ENCODE assay signal across 23 cellular contexts in genomic region chr4:74097161-74097560, GRCh38. TPM values are rescaled to one million over a fixed set of nuclear protein-coding genes. Genes with fewer than 3 reads are reported as not detected.
DNase-seq lines count a peak whose midpoint lies in the region; ATAC-seq, FAIRE-seq and TF ChIP-seq lines count a peak whose summit lies in the region.
"Had no signal": no experiment of that assay in that cellular context is flagged by ENCODE, and none has a peak within 500 bp of the region (broad histone marks: within the 10 kb centered on the region; RNA-seq: fewer than 3 reads in every experiment).

No MANE protein-coding gene starts in this region.

- WGBS in body of pancreas, 2 donors = 73 to 82% methylated on average over 2 of the region's 2 CpGs

- H3K9ac ChIP-seq in keratinocyte (ENCODE audit: control insufficient read depth, extremely low read depth, insufficient read depth, low read length) (no peak overlapping the region), skeletal muscle satellite cell (ENCODE audit: low read depth, low read length) (peak overlapping the region; percentile 93)
- H3K9ac ChIP-seq: BLaER1 had no signal

- peak overlapping the region; percentile 50 for H3K4me2 ChIP-seq in keratinocyte (ENCODE audit: control insufficient read depth, extremely low read depth, insufficient read depth, low read depth, low read length)
- peak overlapping the region; percentile 94 for H3K4me2 ChIP-seq in skeletal muscle satellite cell (ENCODE audit: low read length)
- H3K4me2 ChIP-seq: BLaER1 had no signal

- DNase-seq in Calu3 (no peak), cardiac fibroblast (ENCODE audit: low read depth in 2 of 2) (peak; percentile 34 to 56), keratinocyte (ENCODE audit: low read depth, low spot score) (no peak), body of pancreas (no peak)
- DNase-seq in effector CD8-positive, alpha-beta T cell (lab: John Stamatoyannopoulos, UW) = no peak
- DNase-seq: activated CD4-positive, alpha-beta memory T cell treated with anti-CD3 and anti-CD28 coated beads for 36 hours; activated CD4-positive, CD25-positive, alpha-beta regulatory T cell; H7; kidney; NCI-H2029 treated with DMSO at 0.1 percent for 48 hours; NCI-H226; NCI-H748 treated with DMSO at 0.1 percent for 48 hours; stimulated activated naive CD8-positive, alpha-beta T cell treated with anti-CD3 and anti-CD28 coated beads, Interleukin-15, amount 100 ng/mL, for 72 hours; T-cell; tibial artery had no signal

- H2AFZ ChIP-seq in keratinocyte (ENCODE audit: control insufficient read depth, low read length) = no peak overlapping the region

- peak overlapping the region; percentile 98 for H3K27ac Mint-ChIP-seq in Calu3 (ENCODE audit: unreplicated experiment)
- H3K27ac Mint-ChIP-seq: activated CD4-positive, alpha-beta memory T cell treated with anti-CD3 and anti-CD28 coated beads for 36 hours; activated naive CD4-positive, alpha-beta T cell treated with anti-CD3 and anti-CD28 coated beads, Interleukin-2, amount 50 U/mL, for 24 hours; activated T-helper 17 cell treated with anti-CD3 and anti-CD28 coated beads, Interleukin-2, amount 50 U/mL, for 72 hours; memory B cell; stimulated activated naive CD8-positive, alpha-beta T cell treated with anti-CD3 and anti-CD28 coated beads, Interleukin-15, amount 100 ng/mL, for 72 hours; T-cell had no signal

- H3K36me3 Mint-ChIP-seq in Calu3 (ENCODE audit: insufficient read depth, unreplicated experiment) = peaks cover 41% of the 10 kb centered on the region
- H3K36me3 Mint-ChIP-seq: activated CD4-positive, alpha-beta memory T cell treated with anti-CD3 and anti-CD28 coated beads for 36 hours; activated naive CD4-positive, alpha-beta T cell treated with anti-CD3 and anti-CD28 coated beads, Interleukin-2, amount 50 U/mL, for 24 hours; memory B cell; T-cell had no signal

- no peak for TF ChIP-seq POLR2A in body of pancreas (IDR thresholded peaks at IDR 0.05)

- H3K9me3 ChIP-seq in keratinocyte (ENCODE audit: control insufficient read depth, low read depth, low read length) = no peaks in the 10 kb centered on the region
- no peaks in the 10 kb centered on the region for H3K9me3 ChIP-seq in skeletal muscle satellite cell (replicated peaks; ENCODE audit: low read length)
- no peaks in the 10 kb centered on the region for H3K9me3 ChIP-seq in body of pancreas
- H3K9me3 ChIP-seq: tibial artery had no signal

- H3K4me3 Mint-ChIP-seq in Calu3 (ENCODE audit: low read depth, unreplicated experiment) = peak overlapping the region; percentile 79
- H3K4me3 Mint-ChIP-seq: activated CD4-positive, alpha-beta memory T cell treated with anti-CD3 and anti-CD28 coated beads for 36 hours; activated naive CD4-positive, alpha-beta T cell treated with anti-CD3 and anti-CD28 coated beads, Interleukin-2, amount 50 U/mL, for 24 hours; activated T-helper 17 cell treated with anti-CD3 and anti-CD28 coated beads, Interleukin-2, amount 50 U/mL, for 72 hours; memory B cell; stimulated activated naive CD8-positive, alpha-beta T cell treated with anti-CD3 and anti-CD28 coated beads, Interleukin-15, amount 100 ng/mL, for 72 hours; T-cell had no signal

- ATAC-seq in body of pancreas = no peak
- ATAC-seq in HG02938 (IDR thresholded peaks at IDR 0.05; ENCODE audit: unreplicated experiment) = no peak
- ATAC-seq: activated T-helper 17 cell treated with anti-CD3 and anti-CD28 coated beads, Interleukin-2, amount 50 U/mL, for 72 hours; stimulated activated naive CD8-positive, alpha-beta T cell treated with anti-CD3 and anti-CD28 coated beads, Interleukin-15, amount 100 ng/mL, for 72 hours; T-cell had no signal

- no peaks in the 10 kb centered on the region for H4K20me1 ChIP-seq in keratinocyte (ENCODE audit: control insufficient read depth, extremely low read depth, insufficient read depth, low read length)
- H4K20me1 ChIP-seq: BLaER1 had no signal

- H3K4me3 ChIP-seq in cardiac fibroblast (replicated peaks in 1 of 2; ENCODE audit: low read depth in 2 of 2, low read length in 2 of 2) (peak overlapping the region; percentile 14 to 70), keratinocyte (ENCODE audit: control insufficient read depth in 2 of 3, extremely low read depth in 1 of 3, insufficient read depth in 2 of 3, low read depth in 1 of 3, low read length in 3 of 3) (no peak overlapping the region), skeletal muscle satellite cell (ENCODE audit: low read length) (peak overlapping the region; percentile 54), body of pancreas (no peak overlapping the region)
- H3K4me3 ChIP-seq: BLaER1, cardiac muscle cell had no signal

- H3K4me1 Mint-ChIP-seq in Calu3 (ENCODE audit: low read depth, unreplicated experiment) = peaks cover 35% of the 10 kb centered on the region
- H3K4me1 Mint-ChIP-seq: activated T-helper 17 cell treated with anti-CD3 and anti-CD28 coated beads, Interleukin-2, amount 50 U/mL, for 72 hours had no signal

- no peak for TF ChIP-seq CTCF in Calu3 (IDR thresholded peaks at IDR 0.05; ENCODE audit: unreplicated experiment)
- TF ChIP-seq CTCF in cardiac fibroblast (IDR thresholded peaks at IDR 0.05; ENCODE audit: low read depth, low read length) = no peak
- no peak for TF ChIP-seq CTCF in keratinocyte (optimal IDR thresholded peaks at IDR 0.05 in 1 of 3, IDR thresholded peaks at IDR 0.05 in 1 of 3, conservative IDR thresholded peaks at IDR 0.05 in 1 of 3; ENCODE audit: extremely low read depth in 1 of 3, insufficient read depth in 2 of 3, low read length in 3 of 3)
- no peak for TF ChIP-seq CTCF in body of pancreas (IDR thresholded peaks at IDR 0.05)

- no peaks in the 10 kb centered on the region for H3K36me3 ChIP-seq in keratinocyte (ENCODE audit: control insufficient read depth in 2 of 2, extremely low read depth in 1 of 2, insufficient read depth in 2 of 2, low read length in 2 of 2)
- H3K36me3 ChIP-seq in skeletal muscle satellite cell (ENCODE audit: insufficient read depth, low read length) = peaks cover 4% of the 10 kb centered on the region
- no peaks in the 10 kb centered on the region for H3K36me3 ChIP-seq in body of pancreas (replicated peaks in 1 of 2; ENCODE audit: insufficient read depth in 1 of 2, low read depth in 2 of 2)
- H3K36me3 ChIP-seq: BLaER1, cardiac muscle cell, tibial artery had no signal

- no peak overlapping the region for H3K27ac ChIP-seq in keratinocyte (ENCODE audit: control insufficient read depth, insufficient read depth, low read length)
- H3K27ac ChIP-seq in body of pancreas = peak overlapping the region in 1 of 4 donors; percentile 99
- H3K27ac ChIP-seq: BLaER1, cardiac muscle cell, tibial artery had no signal

- CTCF ChIA-PET in Calu3 (lab: Charles Lee) = interaction anchor here (1.1 to 4.2 kb wide), 3 partner anchors 13 to 37 kb away, joined by 4 to 21 read pairs (median 4); no protein-coding TSS in a partner anchor

- no TSS peak for BruUV-seq in Calu3 (replicated peaks; lab: Mats Ljungman, UMichigan)

- H3K27me3 ChIP-seq in keratinocyte (ENCODE audit: control insufficient read depth, extremely low read depth, insufficient read depth, low read length) (no peaks in the 10 kb centered on the region), skeletal muscle satellite cell (ENCODE audit: control insufficient read depth, insufficient read depth, low read length) (no peaks in the 10 kb centered on the region), body of pancreas (no peaks in the 10 kb centered on the region)
- H3K27me3 ChIP-seq: BLaER1, tibial artery had no signal

- H3K4me1 ChIP-seq in keratinocyte (ENCODE audit: control insufficient read depth, extremely low read depth, insufficient read depth, low read length) (peaks cover 27% of the 10 kb centered on the region), skeletal muscle satellite cell (ENCODE audit: control insufficient read depth, insufficient read depth, low read length) (peaks cover 21% of the 10 kb centered on the region), body of pancreas (peaks cover 61% of the 10 kb centered on the region)

- no peaks in the 10 kb centered on the region for H3K9me3 Mint-ChIP-seq in Calu3 (ENCODE audit: low read depth, unreplicated experiment)
- H3K9me3 Mint-ChIP-seq: activated CD4-positive, alpha-beta memory T cell treated with anti-CD3 and anti-CD28 coated beads for 36 hours; activated naive CD4-positive, alpha-beta T cell treated with anti-CD3 and anti-CD28 coated beads, Interleukin-2, amount 50 U/mL, for 24 hours; activated T-helper 17 cell treated with anti-CD3 and anti-CD28 coated beads, Interleukin-2, amount 50 U/mL, for 72 hours; memory B cell; stimulated activated naive CD8-positive, alpha-beta T cell treated with anti-CD3 and anti-CD28 coated beads, Interleukin-15, amount 100 ng/mL, for 72 hours; T-cell had no signal

- H3K79me2 ChIP-seq in keratinocyte (ENCODE audit: control insufficient read depth, insufficient read depth, low read length) = no peaks in the 10 kb centered on the region

- H3K9me1 ChIP-seq in keratinocyte (ENCODE audit: control insufficient read depth, extremely low read depth, insufficient read depth, low read length) = peaks cover 2% of the 10 kb centered on the region

- no peak for FAIRE-seq in keratinocyte (lab: Jason Lieb, UNC)
- FAIRE-seq: G401.6 had no signal

- intact Hi-C loops in Calu3 (cut with micrococcal nuclease; ENCODE audit: unreplicated experiment) = loop anchor here (2.0 to 5.0 kb wide), 2 partner anchors 35 to 60 kb away; no protein-coding TSS in a partner anchor
- intact Hi-C loops in body of pancreas (cut with DNase I) = no loop called here

- no peaks in the 10 kb centered on the region for H3K27me3 Mint-ChIP-seq in Calu3 (ENCODE audit: unreplicated experiment)

- dilution Hi-C loops in keratinocyte (cut with MboI; ENCODE audit: extremely low pct_ligation_motif_present, low sequenced_read_pairs) = no loop called here

RNA-seq across cellular contexts. Expression of gene CXCL2, which starts 1.8 kb away (rescaled TPM):
- total RNA-seq in Calu3 (2022) = 110 and 189 TPM in 2 replicates
- 0.96 to 39.7 TPM (median 9.7 TPM) in 3 replicates for polyA plus RNA-seq in keratinocyte
- polyA plus RNA-seq in keratinocyte (2011; ENCODE audit: low read depth) = 1.6 TPM
- polyA plus RNA-seq in keratinocyte (2011; cell fraction: cytosol; rRNA removed) = 10.4 and 20.3 TPM in 2 replicates
- polyA plus RNA-seq in keratinocyte (2011; cell fraction: nucleus; rRNA removed) = 115 and 181 TPM in 2 replicates
- polyA plus RNA-seq in keratinocyte (2012; ENCODE audit: low replicate concordance) = 0.99 and 5.7 TPM in 2 replicates
- 0.69 to 8.7 TPM (median 2.0 TPM) in 3 replicates for polyA minus RNA-seq in keratinocyte
- 18.2 TPM for polyA minus RNA-seq in keratinocyte (2011; cell fraction: cytosol; rRNA and poly(A)+ RNA removed)
- polyA minus RNA-seq in keratinocyte (2011; cell fraction: nucleus; rRNA and poly(A)+ RNA removed) = 38.9 and 54.1 TPM in 2 replicates
- total RNA-seq in skeletal muscle satellite cell (2012; rRNA removed) = 22.8 and 54.4 TPM in 2 replicates
- total RNA-seq in body of pancreas = 10 to 100 TPM; 27.4 to 39.4 TPM
- total RNA-seq: activated CD4-positive, alpha-beta memory T cell treated with anti-CD3 and anti-CD28 coated beads for 36 hours; cardiac muscle cell; H7 had no signal
- polyA plus RNA-seq: cardiac muscle cell had no signal

RNA-seq across cellular contexts. Expression of gene CXCL3, which starts 58.7 kb away (rescaled TPM):
- total RNA-seq in Calu3 (2022) = 80.8 and 153 TPM in 2 replicates
- polyA plus RNA-seq in keratinocyte = 2.9 to 10.8 TPM (median 6.3 TPM) in 3 replicates
- polyA plus RNA-seq in keratinocyte (2011; ENCODE audit: low read depth) = 0.50 TPM
- polyA plus RNA-seq in keratinocyte (2011; cell fraction: cytosol; rRNA removed) = 5.6 and 7.3 TPM in 2 replicates
- 20.1 and 32.2 TPM in 2 replicates for polyA plus RNA-seq in keratinocyte (2011; cell fraction: nucleus; rRNA removed)
- 0.68 and 5.8 TPM in 2 replicates for polyA plus RNA-seq in keratinocyte (2012; ENCODE audit: low replicate concordance)
- 0.59 to 2.2 TPM (median 1.0 TPM) in 3 replicates for polyA minus RNA-seq in keratinocyte
- polyA minus RNA-seq in keratinocyte (2011; cell fraction: cytosol; rRNA and poly(A)+ RNA removed) = 1.9 TPM
- 5.5 and 5.7 TPM in 2 replicates for polyA minus RNA-seq in keratinocyte (2011; cell fraction: nucleus; rRNA and poly(A)+ RNA removed)
- total RNA-seq in skeletal muscle satellite cell (2012; rRNA removed) = 20.5 and 63.1 TPM in 2 replicates
- 1 to 10 TPM in 1 of 2 donors, not detected in 1; 1.6 TPM for total RNA-seq in body of pancreas
- total RNA-seq: activated CD4-positive, alpha-beta memory T cell treated with anti-CD3 and anti-CD28 coated beads for 36 hours; activated T-helper 17 cell treated with anti-CD3 and anti-CD28 coated beads, Interleukin-2, amount 50 U/mL, for 72 hours; cardiac muscle cell had no signal

Comparison
In these comparisons a context has a peak if more than half of its experiments do, and no peak if none do; other contexts are left out.
1. DNase-seq: peak in cardiac fibroblast (2 of 2); none in Calu3 (single experiment), keratinocyte (single experiment), effector CD8-positive, alpha-beta T cell (single experiment) and body of pancreas (0 of 4).
2. H3K4me3 ChIP-seq: peak in cardiac fibroblast (2 of 2) and skeletal muscle satellite cell (single experiment); none in keratinocyte (0 of 3) and body of pancreas (0 of 2).
3. RNA of gene CXCL3, which starts 58.7 kb away (total RNA-seq): 80.8 to 153 TPM in Calu3; 1.6 TPM in body of pancreas; every median in the first group is over 10 times any median in the second.